14 cellular contexts compared by ENCODE assay signal in the genomic region with DNA sequence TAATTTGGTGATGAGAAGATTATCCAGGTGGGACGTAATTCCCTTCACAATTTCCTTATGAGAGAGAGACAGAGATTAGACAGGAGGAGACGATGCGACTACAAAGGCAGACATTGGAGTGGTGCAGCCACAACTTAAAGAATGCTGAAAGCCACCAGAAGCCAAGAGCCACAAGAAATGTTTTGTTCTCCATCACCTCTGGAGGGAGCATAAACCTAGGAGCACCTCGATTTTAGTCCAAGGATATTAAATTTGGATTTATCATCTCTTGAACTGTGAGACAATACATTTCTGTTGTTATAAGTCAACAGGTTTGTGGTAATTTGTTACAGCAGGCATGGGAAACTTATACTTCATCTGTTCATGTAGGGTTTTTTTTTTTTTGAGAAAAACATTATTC.
"Had no signal": no experiment of that assay in that cellular context is flagged by ENCODE, and none has a peak within 500 bp of the region (broad histone marks: within the 10 kb centered on the region; RNA-seq: fewer than 3 reads in every experiment).

No MANE protein-coding gene starts in this region.

- H2AFZ ChIP-seq: parathyroid adenoma had no signal

- H3K27me3 Mint-ChIP-seq: activated CD4-positive, alpha-beta memory T cell treated with anti-CD3 and anti-CD28 coated beads, Interleukin-2, amount 10 ng/mL, durations not matched to agents 7 days and 5 days; activated CD8-positive, alpha-beta memory T cell treated with anti-CD3 and anti-CD28 coated beads, Interleukin-2, amount 10 ng/mL, durations not matched to agents 7 days and 5 days; activated naive CD8-positive, alpha-beta T cell treated with anti-CD3 and anti-CD28 coated beads for 36 hours; stimulated activated naive B cell treated with anti-CD40 and anti-IgM and Interleukin-4, amounts not matched to agents 10 μg/mL and 1 μg/mL and 100 μg/mL, for 72 hours had no signal

- H3K27ac ChIP-seq: lower lobe of right lung, parathyroid adenoma, sigmoid colon had no signal

- H3K4me3 Mint-ChIP-seq: activated CD4-positive, alpha-beta memory T cell treated with anti-CD3 and anti-CD28 coated beads, Interleukin-2, amount 10 ng/mL, durations not matched to agents 7 days and 5 days; activated CD8-positive, alpha-beta memory T cell treated with anti-CD3 and anti-CD28 coated beads, Interleukin-2, amount 10 ng/mL, durations not matched to agents 7 days and 5 days; activated naive CD8-positive, alpha-beta T cell treated with anti-CD3 and anti-CD28 coated beads for 36 hours; nephron; stimulated activated naive B cell treated with anti-CD40 and anti-IgM and Interleukin-4, amounts not matched to agents 10 μg/mL and 1 μg/mL and 100 μg/mL, for 72 hours had no signal

- H3K4me1 ChIP-seq: lower lobe of right lung, parathyroid adenoma, sigmoid colon had no signal

- H3K36me3 Mint-ChIP-seq: activated CD8-positive, alpha-beta memory T cell treated with anti-CD3 and anti-CD28 coated beads, Interleukin-2, amount 10 ng/mL, durations not matched to agents 7 days and 5 days; activated naive CD8-positive, alpha-beta T cell treated with anti-CD3 and anti-CD28 coated beads for 36 hours; stimulated activated naive B cell treated with anti-CD40 and anti-IgM and Interleukin-4, amounts not matched to agents 10 μg/mL and 1 μg/mL and 100 μg/mL, for 72 hours had no signal

- DNase-seq: activated CD4-positive, alpha-beta memory T cell treated with anti-CD3 and anti-CD28 coated beads, Interleukin-2, amount 10 ng/mL, durations not matched to agents 7 days and 5 days; activated CD4-positive, alpha-beta T cell treated with anti-CD3 and anti-CD28 coated beads for 48 hours; activated CD4-positive, CD25-positive, alpha-beta regulatory T cell; activated CD8-positive, alpha-beta memory T cell treated with anti-CD3 and anti-CD28 coated beads, Interleukin-2, amount 10 ng/mL, durations not matched to agents 7 days and 5 days; activated naive CD8-positive, alpha-beta T cell treated with anti-CD3 and anti-CD28 coated beads for 36 hours; amniotic stem cell; left cardiac atrium; lower lobe of right lung; sigmoid colon; stimulated activated CD4-positive, alpha-beta T cell treated with anti-CD3 and anti-CD28 coated beads, Interleukin-4, amount 100 ng/mL, for 4 hours; stimulated activated naive B cell treated with anti-CD40 and anti-IgM and Interleukin-4, amounts not matched to agents 10 μg/mL and 1 μg/mL and 100 μg/mL, for 72 hours; T-helper 9 cell had no signal

- H3K4me3 ChIP-seq: lower lobe of right lung, sigmoid colon had no signal

- ATAC-seq: activated CD8-positive, alpha-beta memory T cell treated with anti-CD3 and anti-CD28 coated beads, Interleukin-2, amount 10 ng/mL, durations not matched to agents 7 days and 5 days; left cardiac atrium; lower lobe of right lung; stimulated activated naive B cell treated with anti-CD40 and anti-IgM and Interleukin-4, amounts not matched to agents 10 μg/mL and 1 μg/mL and 100 μg/mL, for 72 hours had no signal

- H3K9me3 Mint-ChIP-seq: activated CD4-positive, alpha-beta memory T cell treated with anti-CD3 and anti-CD28 coated beads, Interleukin-2, amount 10 ng/mL, durations not matched to agents 7 days and 5 days; activated naive CD8-positive, alpha-beta T cell treated with anti-CD3 and anti-CD28 coated beads for 36 hours; nephron; stimulated activated naive B cell treated with anti-CD40 and anti-IgM and Interleukin-4, amounts not matched to agents 10 μg/mL and 1 μg/mL and 100 μg/mL, for 72 hours had no signal

- H3K27ac Mint-ChIP-seq: activated CD4-positive, alpha-beta memory T cell treated with anti-CD3 and anti-CD28 coated beads, Interleukin-2, amount 10 ng/mL, durations not matched to agents 7 days and 5 days; activated CD8-positive, alpha-beta memory T cell treated with anti-CD3 and anti-CD28 coated beads, Interleukin-2, amount 10 ng/mL, durations not matched to agents 7 days and 5 days; activated naive CD8-positive, alpha-beta T cell treated with anti-CD3 and anti-CD28 coated beads for 36 hours; nephron; stimulated activated naive B cell treated with anti-CD40 and anti-IgM and Interleukin-4, amounts not matched to agents 10 μg/mL and 1 μg/mL and 100 μg/mL, for 72 hours had no signal

- H3K36me3 ChIP-seq: lower lobe of right lung, sigmoid colon had no signal

- H3K9ac ChIP-seq: parathyroid adenoma had no signal

- H3K9me3 ChIP-seq: lower lobe of right lung, sigmoid colon had no signal

- H3K79me2 ChIP-seq: parathyroid adenoma had no signal

- H3K4me1 Mint-ChIP-seq: activated CD4-positive, alpha-beta memory T cell treated with anti-CD3 and anti-CD28 coated beads, Interleukin-2, amount 10 ng/mL, durations not matched to agents 7 days and 5 days; activated CD8-positive, alpha-beta memory T cell treated with anti-CD3 and anti-CD28 coated beads, Interleukin-2, amount 10 ng/mL, durations not matched to agents 7 days and 5 days; activated naive CD8-positive, alpha-beta T cell treated with anti-CD3 and anti-CD28 coated beads for 36 hours; nephron; stimulated activated naive B cell treated with anti-CD40 and anti-IgM and Interleukin-4, amounts not matched to agents 10 μg/mL and 1 μg/mL and 100 μg/mL, for 72 hours had no signal

- H3K27me3 ChIP-seq: sigmoid colon had no signal
